In the genomic region with DNA sequence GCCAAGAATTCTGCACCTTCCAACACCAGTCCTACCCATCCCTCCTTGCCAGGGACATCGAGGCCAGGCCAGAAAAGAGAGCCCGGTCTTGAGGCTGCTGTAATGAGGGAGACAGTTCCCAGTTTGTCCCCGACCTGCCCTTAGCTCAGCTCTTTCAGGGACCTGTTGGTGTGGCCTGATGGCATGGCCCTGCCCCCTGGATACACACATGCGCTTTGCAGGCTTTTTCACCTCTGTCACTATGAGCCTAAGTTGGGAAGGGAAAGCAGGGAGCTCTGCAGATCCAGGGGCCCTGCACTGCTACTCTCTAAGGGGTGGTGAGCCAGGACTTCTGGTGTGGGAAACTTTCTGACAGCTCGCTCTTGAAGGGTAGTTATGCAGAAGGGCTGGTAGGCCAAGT, we compare ENCODE assay signal across 2 cellular contexts.
A peak's percentile ranks its signal among the peaks of the same experiment; 100 is the strongest.
TF ChIP-seq lines count a peak whose summit lies in the region.

No MANE protein-coding gene starts in this region.

TF ChIP-seq in A549, 52 proteins besides CTCF, POLR2A, EP300 and RAD21:
- no peak for TF ChIP-seq NR3C1 (IDR thresholded peaks at IDR 0.05)

TF ChIP-seq in HepG2, 621 proteins besides CTCF, POLR2A, EP300 and RAD21:
- TF ChIP-seq PITX1 (CRISPR knock-in tag; IDR thresholded peaks at IDR 0.05), result 0 out of 2 replicates have a peak, but pooled peaks have one; percentile 35
- TF ChIP-seq, protein P1, sequence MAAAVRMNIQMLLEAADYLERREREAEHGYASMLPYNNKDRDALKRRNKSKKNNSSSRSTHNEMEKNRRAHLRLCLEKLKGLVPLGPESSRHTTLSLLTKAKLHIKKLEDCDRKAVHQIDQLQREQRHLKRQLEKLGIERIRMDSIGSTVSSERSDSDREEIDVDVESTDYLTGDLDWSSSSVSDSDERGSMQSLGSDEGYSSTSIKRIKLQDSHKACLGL (CRISPR knock-in tag; IDR thresholded peaks at IDR 0.05), result 0 out of 2 replicates have a peak, but pooled peaks have one; percentile 17
- peak; percentile 55; the same call in 1 of the 2 replicates for TF ChIP-seq NRL (CRISPR knock-in tag; IDR thresholded peaks at IDR 0.05; ENCODE audit: borderline replicate concordance)
- TF ChIP-seq ZNF891 (CRISPR knock-in tag; IDR thresholded peaks at IDR 0.05), result peak; percentile 31; the same call in 1 of the 2 replicates
- TF ChIP-seq ZIK1 (CRISPR knock-in tag; IDR thresholded peaks at IDR 0.05; ENCODE audit: borderline replicate concordance, low read depth), result no peak
- TF ChIP-seq, protein P2, sequence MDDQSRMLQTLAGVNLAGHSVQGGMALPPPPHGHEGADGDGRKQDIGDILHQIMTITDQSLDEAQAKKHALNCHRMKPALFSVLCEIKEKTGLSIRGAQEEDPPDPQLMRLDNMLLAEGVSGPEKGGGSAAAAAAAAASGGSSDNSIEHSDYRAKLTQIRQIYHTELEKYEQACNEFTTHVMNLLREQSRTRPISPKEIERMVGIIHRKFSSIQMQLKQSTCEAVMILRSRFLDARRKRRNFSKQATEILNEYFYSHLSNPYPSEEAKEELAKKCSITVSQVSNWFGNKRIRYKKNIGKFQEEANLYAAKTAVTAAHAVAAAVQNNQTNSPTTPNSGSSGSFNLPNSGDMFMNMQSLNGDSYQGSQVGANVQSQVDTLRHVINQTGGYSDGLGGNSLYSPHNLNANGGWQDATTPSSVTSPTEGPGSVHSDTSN (CRISPR knock-in tag; IDR thresholded peaks at IDR 0.05; ENCODE audit: borderline replicate concordance), result no peak
- peak; percentile 48; the same call in 1 of the 2 replicates for TF ChIP-seq ZNF598 (CRISPR knock-in tag; IDR thresholded peaks at IDR 0.05; ENCODE audit: borderline replicate concordance)
- no peak for TF ChIP-seq NPAS2 (CRISPR knock-in tag; IDR thresholded peaks at IDR 0.05; ENCODE audit: borderline replicate concordance)
- peak; percentile 23; the same call in 1 of the 2 replicates for TF ChIP-seq ZNF501 (CRISPR knock-in tag; IDR thresholded peaks at IDR 0.05)
- TF ChIP-seq POLR2G (IDR thresholded peaks at IDR 0.05; ENCODE audit: low read depth, low read length), result peak; percentile 30; the same call in 1 of the 2 replicates
- peak; percentile 27; the same call in 1 of the 2 replicates for TF ChIP-seq TMF1 (CRISPR knock-in tag; IDR thresholded peaks at IDR 0.05; ENCODE audit: low read depth)
- no peak for TF ChIP-seq HDAC2 (CRISPR knock-in tag; IDR thresholded peaks at IDR 0.05)
- no peak for TF ChIP-seq DNMT3B (CRISPR knock-in tag; conservative IDR thresholded peaks at IDR 0.05)
- TF ChIP-seq MYC (CRISPR knock-in tag; IDR thresholded peaks at IDR 0.05; ENCODE audit: borderline replicate concordance), result no peak
- TF ChIP-seq, protein P3, sequence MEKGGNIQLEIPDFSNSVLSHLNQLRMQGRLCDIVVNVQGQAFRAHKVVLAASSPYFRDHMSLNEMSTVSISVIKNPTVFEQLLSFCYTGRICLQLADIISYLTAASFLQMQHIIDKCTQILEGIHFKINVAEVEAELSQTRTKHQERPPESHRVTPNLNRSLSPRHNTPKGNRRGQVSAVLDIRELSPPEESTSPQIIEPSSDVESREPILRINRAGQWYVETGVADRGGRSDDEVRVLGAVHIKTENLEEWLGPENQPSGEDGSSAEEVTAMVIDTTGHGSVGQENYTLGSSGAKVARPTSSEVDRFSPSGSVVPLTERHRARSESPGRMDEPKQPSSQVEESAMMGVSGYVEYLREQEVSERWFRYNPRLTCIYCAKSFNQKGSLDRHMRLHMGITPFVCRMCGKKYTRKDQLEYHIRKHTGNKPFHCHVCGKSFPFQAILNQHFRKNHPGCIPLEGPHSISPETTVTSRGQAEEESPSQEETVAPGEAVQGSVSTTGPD (CRISPR knock-in tag; IDR thresholded peaks at IDR 0.05), result no peak
- 0 out of 2 replicates have a peak, but pooled peaks have one; percentile 33 for TF ChIP-seq PRMT3 (CRISPR knock-in tag; IDR thresholded peaks at IDR 0.05; ENCODE audit: borderline replicate concordance, low read depth)
- TF ChIP-seq ZNF781 (CRISPR knock-in tag; IDR thresholded peaks at IDR 0.05; ENCODE audit: borderline replicate concordance, not compliant biosample characterization), result peak; percentile 85
- peak; percentile 77 for TF ChIP-seq MLLT10 (CRISPR knock-in tag; IDR thresholded peaks at IDR 0.05)
- TF ChIP-seq MYPOP (CRISPR knock-in tag; IDR thresholded peaks at IDR 0.05), result 0 out of 2 replicates have a peak, but pooled peaks have one; percentile 36
- TF ChIP-seq SAP130 (CRISPR knock-in tag; IDR thresholded peaks at IDR 0.05; ENCODE audit: low read depth), result 0 out of 2 replicates have a peak, but pooled peaks have one; percentile 8
- no peak for TF ChIP-seq ZNF143 (CRISPR knock-in tag; IDR thresholded peaks at IDR 0.05)
- TF ChIP-seq, protein P4, sequence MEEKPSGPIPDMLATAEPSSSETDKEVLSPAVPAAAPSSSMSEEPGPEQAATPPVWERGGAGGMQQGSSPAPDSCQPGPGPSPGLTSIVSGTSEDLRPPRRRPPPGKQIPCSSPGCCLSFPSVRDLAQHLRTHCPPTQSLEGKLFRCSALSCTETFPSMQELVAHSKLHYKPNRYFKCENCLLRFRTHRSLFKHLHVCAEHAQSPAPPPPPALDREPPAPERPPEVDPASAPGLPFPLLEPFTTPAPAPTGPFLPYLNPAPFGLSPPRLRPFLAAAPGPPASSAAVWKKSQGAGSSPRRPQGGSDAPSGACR (CRISPR knock-in tag; IDR thresholded peaks at IDR 0.05), result no peak
- TF ChIP-seq, protein P5, sequence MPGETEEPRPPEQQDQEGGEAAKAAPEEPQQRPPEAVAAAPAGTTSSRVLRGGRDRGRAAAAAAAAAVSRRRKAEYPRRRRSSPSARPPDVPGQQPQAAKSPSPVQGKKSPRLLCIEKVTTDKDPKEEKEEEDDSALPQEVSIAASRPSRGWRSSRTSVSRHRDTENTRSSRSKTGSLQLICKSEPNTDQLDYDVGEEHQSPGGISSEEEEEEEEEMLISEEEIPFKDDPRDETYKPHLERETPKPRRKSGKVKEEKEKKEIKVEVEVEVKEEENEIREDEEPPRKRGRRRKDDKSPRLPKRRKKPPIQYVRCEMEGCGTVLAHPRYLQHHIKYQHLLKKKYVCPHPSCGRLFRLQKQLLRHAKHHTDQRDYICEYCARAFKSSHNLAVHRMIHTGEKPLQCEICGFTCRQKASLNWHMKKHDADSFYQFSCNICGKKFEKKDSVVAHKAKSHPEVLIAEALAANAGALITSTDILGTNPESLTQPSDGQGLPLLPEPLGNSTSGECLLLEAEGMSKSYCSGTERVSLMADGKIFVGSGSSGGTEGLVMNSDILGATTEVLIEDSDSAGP (CRISPR knock-in tag; IDR thresholded peaks at IDR 0.05; ENCODE audit: borderline replicate concordance), result peak; percentile 36; the same call in 1 of the 2 replicates
- 0 out of 2 replicates have a peak, but pooled peaks have one; percentile 39 for TF ChIP-seq TOPORS (CRISPR knock-in tag; IDR thresholded peaks at IDR 0.05)
- TF ChIP-seq GATAD1 (CRISPR knock-in tag; IDR thresholded peaks at IDR 0.05), result no peak
- TF ChIP-seq ARNTL (CRISPR knock-in tag; IDR thresholded peaks at IDR 0.05), result no peak
- TF ChIP-seq TARDBP (CRISPR knock-in tag; IDR thresholded peaks at IDR 0.05), result no peak
- 0 out of 2 replicates have a peak, but pooled peaks have one; percentile 16 for TF ChIP-seq HDAC1 (CRISPR knock-in tag; IDR thresholded peaks at IDR 0.05)
- 0 out of 2 replicates have a peak, but pooled peaks have one; percentile 37 for TF ChIP-seq RBFOX2 (IDR thresholded peaks at IDR 0.05; ENCODE audit: low read depth, low read length)
- TF ChIP-seq ARNT (IDR thresholded peaks at IDR 0.05), result no peak
- TF ChIP-seq ZNF7 (CRISPR knock-in tag; IDR thresholded peaks at IDR 0.05), result no peak
- 0 out of 2 replicates have a peak, but pooled peaks have one; percentile 41 for TF ChIP-seq ZNF136 (CRISPR knock-in tag; IDR thresholded peaks at IDR 0.05; ENCODE audit: low read depth)
- TF ChIP-seq, protein P6, sequence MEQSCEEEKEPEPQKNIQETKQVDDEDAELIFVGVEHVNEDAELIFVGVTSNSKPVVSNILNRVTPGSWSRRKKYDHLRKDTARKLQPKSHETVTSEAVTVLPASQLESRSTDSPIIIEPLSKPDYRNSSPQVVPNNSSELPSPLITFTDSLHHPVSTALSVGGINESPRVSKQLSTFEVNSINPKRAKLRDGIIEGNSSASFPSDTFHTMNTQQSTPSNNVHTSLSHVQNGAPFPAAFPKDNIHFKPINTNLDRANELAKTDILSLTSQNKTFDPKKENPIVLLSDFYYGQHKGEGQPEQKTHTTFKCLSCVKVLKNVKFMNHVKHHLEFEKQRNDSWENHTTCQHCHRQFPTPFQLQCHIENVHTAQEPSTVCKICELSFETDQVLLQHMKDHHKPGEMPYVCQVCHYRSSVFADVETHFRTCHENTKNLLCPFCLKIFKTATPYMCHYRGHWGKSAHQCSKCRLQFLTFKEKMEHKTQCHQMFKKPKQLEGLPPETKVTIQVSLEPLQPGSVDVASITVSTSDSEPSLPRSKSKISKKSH (CRISPR knock-in tag; IDR thresholded peaks at IDR 0.05; ENCODE audit: borderline replicate concordance), result peak; percentile 66; the same call in 1 of the 2 replicates
- TF ChIP-seq, protein P7, sequence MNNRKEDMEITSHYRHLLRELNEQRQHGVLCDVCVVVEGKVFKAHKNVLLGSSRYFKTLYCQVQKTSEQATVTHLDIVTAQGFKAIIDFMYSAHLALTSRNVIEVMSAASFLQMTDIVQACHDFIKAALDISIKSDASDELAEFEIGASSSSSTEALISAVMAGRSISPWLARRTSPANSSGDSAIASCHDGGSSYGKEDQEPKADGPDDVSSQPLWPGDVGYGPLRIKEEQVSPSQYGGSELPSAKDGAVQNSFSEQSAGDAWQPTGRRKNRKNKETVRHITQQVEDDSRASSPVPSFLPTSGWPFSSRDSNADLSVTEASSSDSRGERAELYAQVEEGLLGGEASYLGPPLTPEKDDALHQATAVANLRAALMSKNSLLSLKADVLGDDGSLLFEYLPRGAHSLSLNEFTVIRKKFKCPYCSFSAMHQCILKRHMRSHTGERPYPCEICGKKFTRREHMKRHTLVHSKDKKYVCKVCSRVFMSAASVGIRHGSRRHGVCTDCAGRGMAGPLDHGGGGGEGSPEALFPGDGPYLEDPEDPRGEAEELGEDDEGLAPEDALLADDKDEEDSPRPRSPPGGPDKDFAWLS (CRISPR knock-in tag; IDR thresholded peaks at IDR 0.05; ENCODE audit: borderline replicate concordance), result no peak
- no peak for TF ChIP-seq NFKBIZ (CRISPR knock-in tag; IDR thresholded peaks at IDR 0.05)
- TF ChIP-seq ZNF280D (CRISPR knock-in tag; IDR thresholded peaks at IDR 0.05), result 0 out of 2 replicates have a peak, but pooled peaks have one; percentile 37
- no peak for TF ChIP-seq WIZ (CRISPR knock-in tag; IDR thresholded peaks at IDR 0.05)
- no peak for TF ChIP-seq KDM2A (CRISPR knock-in tag; IDR thresholded peaks at IDR 0.05; ENCODE audit: borderline replicate concordance, low read depth)
- TF ChIP-seq ZNF839 (CRISPR knock-in tag; IDR thresholded peaks at IDR 0.05; ENCODE audit: borderline replicate concordance), result no peak
- peak; percentile 53 for TF ChIP-seq ZNF687 (CRISPR knock-in tag; IDR thresholded peaks at IDR 0.05)
- no peak for TF ChIP-seq JUN (CRISPR knock-in tag; IDR thresholded peaks at IDR 0.05)
